1 cellular context compared by ENCODE assay signal in the genomic region with DNA sequence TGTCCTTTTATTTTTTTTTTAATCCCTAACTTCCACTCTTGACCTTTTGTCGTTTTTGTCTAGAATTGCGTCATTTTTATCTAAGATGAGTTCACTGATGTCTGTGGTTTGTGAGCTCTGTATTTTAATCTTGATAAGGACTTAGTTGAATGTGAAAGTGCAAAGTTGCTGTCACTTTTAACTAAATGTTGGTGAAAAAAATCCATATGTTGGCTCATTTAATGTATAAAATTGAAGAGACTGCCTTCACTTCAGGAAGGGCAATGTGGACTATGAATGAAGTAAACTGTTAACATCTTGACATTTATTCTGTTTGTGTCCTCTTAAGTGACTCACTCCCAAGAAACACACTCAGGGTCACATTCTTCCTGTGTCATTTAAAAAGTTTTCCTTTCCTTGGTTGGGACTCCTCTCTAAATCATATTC.
A peak's percentile ranks its signal among the peaks of the same experiment; 100 is the strongest.
TF ChIP-seq lines count a peak whose summit lies in the region.

No MANE protein-coding gene starts in this region.

TF ChIP-seq in SK-N-SH, 30 proteins besides CTCF, POLR2A, EP300 and RAD21 (continued from another document):
- peak; percentile 30; the same call in 1 of the 2 replicates for TF ChIP-seq FOSL2 (IDR thresholded peaks at IDR 0.05; ENCODE audit: borderline replicate concordance, low read depth)
- no peak for TF ChIP-seq SIN3A (IDR thresholded peaks at IDR 0.05; ENCODE audit: borderline replicate concordance, low read depth, low read length)
- no peak for TF ChIP-seq GATA2 (CRISPR knock-in tag; IDR thresholded peaks at IDR 0.05)
- no peak for TF ChIP-seq POLR2AphosphoS5 (IDR thresholded peaks at IDR 0.05; ENCODE audit: low read depth, low read length)
- no peak for TF ChIP-seq SMC3 (IDR thresholded peaks at IDR 0.05; ENCODE audit: low read depth, low read length)
- TF ChIP-seq JUND (IDR thresholded peaks at IDR 0.05), result peak; percentile 66
- peak; percentile 84 for TF ChIP-seq TCF12 (IDR thresholded peaks at IDR 0.05)
- TF ChIP-seq, protein P1, sequence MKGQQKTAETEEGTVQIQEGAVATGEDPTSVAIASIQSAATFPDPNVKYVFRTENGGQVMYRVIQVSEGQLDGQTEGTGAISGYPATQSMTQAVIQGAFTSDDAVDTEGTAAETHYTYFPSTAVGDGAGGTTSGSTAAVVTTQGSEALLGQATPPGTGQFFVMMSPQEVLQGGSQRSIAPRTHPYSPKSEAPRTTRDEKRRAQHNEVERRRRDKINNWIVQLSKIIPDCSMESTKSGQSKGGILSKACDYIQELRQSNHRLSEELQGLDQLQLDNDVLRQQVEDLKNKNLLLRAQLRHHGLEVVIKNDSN (IDR thresholded peaks at IDR 0.05; ENCODE audit: borderline replicate concordance, low read depth), result no peak
- TF ChIP-seq, protein P2, sequence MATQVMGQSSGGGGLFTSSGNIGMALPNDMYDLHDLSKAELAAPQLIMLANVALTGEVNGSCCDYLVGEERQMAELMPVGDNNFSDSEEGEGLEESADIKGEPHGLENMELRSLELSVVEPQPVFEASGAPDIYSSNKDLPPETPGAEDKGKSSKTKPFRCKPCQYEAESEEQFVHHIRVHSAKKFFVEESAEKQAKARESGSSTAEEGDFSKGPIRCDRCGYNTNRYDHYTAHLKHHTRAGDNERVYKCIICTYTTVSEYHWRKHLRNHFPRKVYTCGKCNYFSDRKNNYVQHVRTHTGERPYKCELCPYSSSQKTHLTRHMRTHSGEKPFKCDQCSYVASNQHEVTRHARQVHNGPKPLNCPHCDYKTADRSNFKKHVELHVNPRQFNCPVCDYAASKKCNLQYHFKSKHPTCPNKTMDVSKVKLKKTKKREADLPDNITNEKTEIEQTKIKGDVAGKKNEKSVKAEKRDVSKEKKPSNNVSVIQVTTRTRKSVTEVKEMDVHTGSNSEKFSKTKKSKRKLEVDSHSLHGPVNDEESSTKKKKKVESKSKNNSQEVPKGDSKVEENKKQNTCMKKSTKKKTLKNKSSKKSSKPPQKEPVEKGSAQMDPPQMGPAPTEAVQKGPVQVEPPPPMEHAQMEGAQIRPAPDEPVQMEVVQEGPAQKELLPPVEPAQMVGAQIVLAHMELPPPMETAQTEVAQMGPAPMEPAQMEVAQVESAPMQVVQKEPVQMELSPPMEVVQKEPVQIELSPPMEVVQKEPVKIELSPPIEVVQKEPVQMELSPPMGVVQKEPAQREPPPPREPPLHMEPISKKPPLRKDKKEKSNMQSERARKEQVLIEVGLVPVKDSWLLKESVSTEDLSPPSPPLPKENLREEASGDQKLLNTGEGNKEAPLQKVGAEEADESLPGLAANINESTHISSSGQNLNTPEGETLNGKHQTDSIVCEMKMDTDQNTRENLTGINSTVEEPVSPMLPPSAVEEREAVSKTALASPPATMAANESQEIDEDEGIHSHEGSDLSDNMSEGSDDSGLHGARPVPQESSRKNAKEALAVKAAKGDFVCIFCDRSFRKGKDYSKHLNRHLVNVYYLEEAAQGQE (IDR thresholded peaks at IDR 0.05; ENCODE audit: low read depth, low read length), result no peak
- TF ChIP-seq, protein P3, sequence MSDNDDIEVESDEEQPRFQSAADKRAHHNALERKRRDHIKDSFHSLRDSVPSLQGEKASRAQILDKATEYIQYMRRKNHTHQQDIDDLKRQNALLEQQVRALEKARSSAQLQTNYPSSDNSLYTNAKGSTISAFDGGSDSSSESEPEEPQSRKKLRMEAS (IDR thresholded peaks at IDR 0.05; ENCODE audit: low read depth), result no peak
- TF ChIP-seq NRF1 (IDR thresholded peaks at IDR 0.05; ENCODE audit: low read depth, low read length), result no peak
